8 cellular contexts compared by ENCODE assay signal in genomic region chr1:148302586-148303364, GRCh38.
DNase-seq lines count a peak whose midpoint lies in the region; ATAC-seq and TF ChIP-seq lines count a peak whose summit lies in the region.
"Not testable (repeated sequence)": the region's sequence is repeated elsewhere in the genome, so short reads cannot be mapped to it uniquely, and the experiment has no call there.

No MANE protein-coding gene starts in this region.

- intact Hi-C loops in posterior cingulate gyrus (cut with DNase I) = not testable (repeated sequence)

- not testable (repeated sequence) for H3K36me3 ChIP-seq in MM.1S (replicated peaks; ENCODE audit: insufficient read depth, low read length); iPS DF 6.9 (ENCODE audit: control insufficient read depth, insufficient read depth, low read length)

- peak overlapping the region; percentile 34 to 98 for H3K27ac Mint-ChIP-seq in stimulated activated naive CD8-positive, alpha-beta T cell treated with anti-CD3 and anti-CD28 coated beads, Interleukin-15, amount 100 ng/mL, for 72 hours

- H3K4me1 Mint-ChIP-seq in stimulated activated naive CD8-positive, alpha-beta T cell treated with anti-CD3 and anti-CD28 coated beads, Interleukin-15, amount 100 ng/mL, for 72 hours = peaks cover 21% of the 10 kb centered on the region

- H3K27me3 ChIP-seq in MM.1S (replicated peaks; ENCODE audit: insufficient read depth, low read length); iPS DF 6.9 (ENCODE audit: control insufficient read depth, insufficient read depth, low read length): not testable (repeated sequence)

- H3K9me2 ChIP-seq in MM.1S (replicated peaks; ENCODE audit: insufficient read depth, low read length) = not testable (repeated sequence)

- H3K9me3 Mint-ChIP-seq in stimulated activated naive CD8-positive, alpha-beta T cell treated with anti-CD3 and anti-CD28 coated beads, Interleukin-15, amount 100 ng/mL, for 72 hours = not testable (repeated sequence)

- WGBS in iPS DF 6.9 (ENCODE audit: insufficient coverage, insufficient read length) = no CpG with 5 or more reads among the region's 52 CpGs

- peak; percentile 90 for ATAC-seq in stimulated activated naive CD8-positive, alpha-beta T cell treated with anti-CD3 and anti-CD28 coated beads, Interleukin-15, amount 100 ng/mL, for 72 hours

- H3K4me2 ChIP-seq in MM.1S (ENCODE audit: low read depth, low read length) = peak overlapping the region; percentile 87

- H3K9ac ChIP-seq in MM.1S (ENCODE audit: low read length) = peak overlapping the region; percentile 22; the same call in 1 of the 2 replicates

- peak overlapping the region; percentile 86; the same call in 1 of the 2 replicates for H2AFZ ChIP-seq in MM.1S (ENCODE audit: low read length)

- not testable (repeated sequence) for H4K20me1 ChIP-seq in MM.1S (ENCODE audit: insufficient read depth, low read length)

- not testable (repeated sequence) for TF ChIP-seq CTCF in HFF-Myc (IDR thresholded peaks at IDR 0.05; ENCODE audit: low read depth, low read length, missing control alignments); MM.1S (IDR thresholded peaks at IDR 0.05; ENCODE audit: low read length)

- H3K9me3 ChIP-seq in MM.1S (replicated peaks; ENCODE audit: insufficient read depth, low read length); iPS DF 6.9 (ENCODE audit: control insufficient read depth, insufficient read depth, low read length): not testable (repeated sequence)

- not testable (repeated sequence) for DNase-seq in HFF-Myc (ENCODE audit: extremely low read depth, low read depth); MM.1S; iPS DF 6.9 (ENCODE audit: low read depth, low spot score)
- DNase-seq in activated CD8-positive, alpha-beta memory T cell treated with anti-CD3 and anti-CD28 coated beads for 48 hours (ENCODE audit: low read depth in 2 of 3, low spot score in 2 of 3) = peak; percentile 62 to 90 (median 83)
- peak; percentile 25 for DNase-seq in central memory CD4-positive, alpha-beta T cell
- DNase-seq in posterior cingulate gyrus = peak in 8 of 10 donors; percentile 39 to 95 (median 68)
- DNase-seq in stimulated activated naive CD8-positive, alpha-beta T cell treated with anti-CD3 and anti-CD28 coated beads, Interleukin-15, amount 100 ng/mL, for 72 hours = peak; percentile 75 to 82

- H3K4me3 ChIP-seq in GM08714 (ENCODE audit: low read length) = peak overlapping the region; percentile 42; the same call in 1 of the 2 replicates
- peak overlapping the region; percentile 49 for H3K4me3 ChIP-seq in HFF-Myc (replicated peaks; ENCODE audit: low read depth, low read length)
- H3K4me3 ChIP-seq in MM.1S (ENCODE audit: low read length) = peak overlapping the region; percentile 62
- peak overlapping the region; percentile 40; the same call in 1 of the 2 replicates for H3K4me3 ChIP-seq in iPS DF 6.9 (ENCODE audit: low read length)

- H3K27ac ChIP-seq in MM.1S (ENCODE audit: low read length); iPS DF 6.9 (ENCODE audit: low read length): not testable (repeated sequence)

- not testable (repeated sequence) for H3K79me2 ChIP-seq in MM.1S (ENCODE audit: low read length)

- H3K27me3 Mint-ChIP-seq in stimulated activated naive CD8-positive, alpha-beta T cell treated with anti-CD3 and anti-CD28 coated beads, Interleukin-15, amount 100 ng/mL, for 72 hours = peaks cover 31% of the 10 kb centered on the region

- H3F3A ChIP-seq in MM.1S (ENCODE audit: insufficient read depth, low read length) = not testable (repeated sequence)

- peak overlapping the region; percentile 87 to 92 for H3K4me3 Mint-ChIP-seq in stimulated activated naive CD8-positive, alpha-beta T cell treated with anti-CD3 and anti-CD28 coated beads, Interleukin-15, amount 100 ng/mL, for 72 hours

- not testable (repeated sequence) for H3K4me1 ChIP-seq in MM.1S (ENCODE audit: low read length); iPS DF 6.9 (ENCODE audit: control insufficient read depth, insufficient read depth, low read length)
